Comparison of ENCODE assay signal across 24 cellular contexts in the genomic region with DNA sequence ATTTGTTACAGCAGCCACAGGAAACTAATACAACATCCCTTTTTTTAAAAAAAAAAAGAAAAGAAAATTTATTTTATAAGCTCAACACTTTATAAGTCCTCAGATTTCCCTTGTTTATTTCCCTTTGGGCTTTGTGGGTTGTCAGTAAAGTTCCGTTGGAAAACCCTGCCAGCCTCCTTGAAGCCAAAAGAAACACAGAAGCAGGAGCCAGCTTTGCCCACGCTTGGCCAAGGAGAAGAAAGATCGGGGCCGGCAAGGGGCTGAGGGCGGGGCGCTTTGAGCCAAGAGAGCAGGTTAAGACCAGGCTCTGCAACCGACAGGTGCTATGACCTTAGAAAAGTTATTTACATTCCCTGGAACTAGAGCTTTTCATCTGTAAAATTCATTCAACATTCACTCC.
"Had no signal": no experiment of that assay in that cellular context is flagged by ENCODE, and none has a peak within 500 bp of the region (broad histone marks: within the 10 kb centered on the region; RNA-seq: fewer than 3 reads in every experiment).

No MANE protein-coding gene starts in this region.

- H3K4me1 ChIP-seq: left ventricle myocardium inferior, parathyroid adenoma, right lobe of liver, stomach, transverse colon, upper lobe of left lung had no signal

- H3K36me3 ChIP-seq: left ventricle myocardium inferior, right atrium auricular region, right lobe of liver, stomach, suprapubic skin, thoracic aorta, transverse colon, upper lobe of left lung, vagina had no signal

- H3K4me2 ChIP-seq: smooth muscle cell had no signal

- H2AFZ ChIP-seq: parathyroid adenoma had no signal

- H3K79me2 ChIP-seq: parathyroid adenoma had no signal

- H3K9me3 ChIP-seq: left ventricle myocardium inferior, mucosa of descending colon, right atrium auricular region, right lobe of liver, stomach, suprapubic skin, thoracic aorta, transverse colon, upper lobe of left lung, vagina had no signal

- H3K4me3 ChIP-seq: left ventricle myocardium inferior, mucosa of descending colon, right atrium auricular region, right lobe of liver, smooth muscle cell, stomach, suprapubic skin, thoracic aorta, transverse colon, upper lobe of left lung, vagina had no signal

- ATAC-seq: mucosa of descending colon; naive thymus-derived CD4-positive, alpha-beta T cell; natural killer cell treated with Interleukin-12 subunit alpha and Interleukin-12 subunit beta and Interleukin-15 and Interleukin-18, amount 100 ng/mL, for 72 hours; right lobe of liver; stimulated activated naive B cell treated with anti-CD40 and anti-IgM and Interleukin-4, amounts not matched to agents 10 μg/mL and 1 μg/mL and 100 μg/mL, for 72 hours; stimulated activated naive CD8-positive, alpha-beta T cell treated with anti-CD3 and anti-CD28 coated beads, Interleukin-15, Interleukin-2, amounts not matched to agents 100 U/mL and 50 U/mL, for 24 hours had no signal

- H3K27ac ChIP-seq: left ventricle myocardium inferior, parathyroid adenoma, right atrium auricular region, right lobe of liver, stomach, suprapubic skin, thoracic aorta, transverse colon, upper lobe of left lung, vagina had no signal

- H3K9ac ChIP-seq: parathyroid adenoma had no signal

- H3K27me3 ChIP-seq: right atrium auricular region, right lobe of liver, stomach, transverse colon, upper lobe of left lung, vagina had no signal

- DNase-seq: hypothalamus; islet precursor cell; left ventricle myocardium inferior; midbrain; mucosa of descending colon; naive thymus-derived CD4-positive, alpha-beta T cell; nucleus accumbens; right lobe of liver; stimulated activated CD4-positive, alpha-beta T cell treated with anti-CD3 and anti-CD28 coated beads, Interleukin-12 subunit alpha, Interleukin-12 subunit beta, amount 100 ng/mL, for 4 hours; stimulated activated CD4-positive, alpha-beta T cell treated with anti-CD3 and anti-CD28 coated beads, Interleukin-15, amount 100 ng/mL, for 24 hours; stimulated activated CD4-positive, alpha-beta T cell treated with anti-CD3 and anti-CD28 coated beads, Interleukin-2, amount 100 ng/mL, for 24 hours; stimulated activated CD4-positive, alpha-beta T cell treated with anti-CD3 and anti-CD28 coated beads, Interleukin-4, amount 100 ng/mL, for 1 hour; stimulated activated naive B cell treated with anti-CD40 and anti-IgM and Interleukin-4, amounts not matched to agents 10 μg/mL and 1 μg/mL and 100 μg/mL, for 72 hours; stimulated activated naive CD8-positive, alpha-beta T cell treated with anti-CD3 and anti-CD28 coated beads, Interleukin-15, Interleukin-2, amounts not matched to agents 100 U/mL and 50 U/mL, for 24 hours; stomach; transverse colon; upper lobe of left lung had no signal
